Comparison of ENCODE assay signal across 11 cellular contexts in the genomic region with DNA sequence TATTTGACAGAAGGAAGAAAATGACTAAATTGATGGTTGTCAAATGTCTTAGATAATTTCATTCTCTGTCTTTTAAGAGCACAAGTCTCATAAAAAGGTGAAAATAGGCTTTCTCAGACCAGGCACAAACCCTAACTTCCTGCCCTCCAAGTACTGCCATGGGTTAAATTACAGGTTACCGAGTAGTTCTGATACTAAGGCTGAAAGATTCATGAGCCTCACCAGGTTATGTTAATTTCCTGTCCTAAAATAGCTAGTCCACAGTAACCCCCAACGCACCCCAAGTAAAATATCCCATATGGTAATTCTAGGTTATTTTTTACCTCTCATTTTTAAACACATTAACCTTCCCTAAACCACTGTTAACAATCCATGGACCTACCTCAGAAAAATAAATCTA. TPM values are rescaled to one million over a fixed set of nuclear protein-coding genes. Genes with fewer than 3 reads are reported as not detected.
A peak's percentile ranks its signal among the peaks of the same experiment; 100 is the strongest.
DNase-seq lines count a peak whose midpoint lies in the region; ATAC-seq, FAIRE-seq and TF ChIP-seq lines count a peak whose summit lies in the region.
"Had no signal": no experiment of that assay in that cellular context is flagged by ENCODE, and none has a peak within 500 bp of the region (broad histone marks: within the 10 kb centered on the region; RNA-seq: fewer than 3 reads in every experiment).

No MANE protein-coding gene starts in this region.

- H3K27me3 Mint-ChIP-seq in immature natural killer cell (ENCODE audit: low read depth in 3 of 3) = peaks cover 0 to 4% (median 0%) of the 10 kb centered on the region in 3 donors

- no peak for TF ChIP-seq POLR2A in gastrocnemius medialis (IDR thresholded peaks at IDR 0.05)

- peak overlapping the region; percentile 18 to 76 (median 33) for H3K4me3 Mint-ChIP-seq in immature natural killer cell

- no peak overlapping the region for H3K27ac ChIP-seq in gastrocnemius medialis
- H3K27ac ChIP-seq: adrenal gland had no signal

- no peaks in the 10 kb centered on the region for H3K36me3 ChIP-seq in gastrocnemius medialis
- H3K36me3 ChIP-seq: adrenal gland had no signal

- TF ChIP-seq CTCF in gastrocnemius medialis (IDR thresholded peaks at IDR 0.05 in 4 of 5, conservative IDR thresholded peaks at IDR 0.05 in 1 of 5) = no peak

- H3K36me3 Mint-ChIP-seq in immature natural killer cell = no peaks in the 10 kb centered on the region

- peak; percentile 88 for FAIRE-seq in GM18507 (lab: Jason Lieb, UNC)

- in situ Hi-C loops in gastrocnemius medialis (cut with MboI; ENCODE audit: low sequenced_read_pairs in 4 of 4) = no loop called here

- no peak overlapping the region for H3K4me3 ChIP-seq in gastrocnemius medialis
- H3K4me3 ChIP-seq: adrenal gland had no signal

- H3K9me3 Mint-ChIP-seq in immature natural killer cell = no peaks in the 10 kb centered on the region

- peak overlapping the region; percentile 0 to 76 (median 38) for H3K27ac Mint-ChIP-seq in immature natural killer cell

- intact Hi-C loops in gastrocnemius medialis (cut with DNase I; ENCODE audit: low total_unique reads) = no loop called here

- H3K27me3 ChIP-seq in gastrocnemius medialis = no peaks in the 10 kb centered on the region
- H3K27me3 ChIP-seq: adrenal gland had no signal

- no peaks in the 10 kb centered on the region for H3K9me3 ChIP-seq in gastrocnemius medialis
- H3K9me3 ChIP-seq: adrenal gland had no signal

- ATAC-seq in GM21381 (IDR thresholded peaks at IDR 0.05; ENCODE audit: unreplicated experiment) = peak; percentile 83
- ATAC-seq in HG03139 (IDR thresholded peaks at IDR 0.05; ENCODE audit: unreplicated experiment) = peak; percentile 71
- no peak for ATAC-seq in gastrocnemius medialis
- ATAC-seq: esophagus mucosa had no signal

- H3K4me1 ChIP-seq in gastrocnemius medialis = peaks cover 57 to 59% of the 10 kb centered on the region in 2 donors

- no peak for DNase-seq in GM18507 (ENCODE audit: extremely low spot score, insufficient read length, low read depth)
- DNase-seq in immature natural killer cell = no peak
- DNase-seq in gastrocnemius medialis = no peak
- DNase-seq in hippocampal formation (lab: John Stamatoyannopoulos, UW) = no peak
- DNase-seq in dermis blood vessel endothelial cell = no peak
- no peak for DNase-seq in DMS 273 (lab: John Stamatoyannopoulos, UW; ENCODE audit: unreplicated experiment)
- DNase-seq: EL had no signal

- H3K4me1 Mint-ChIP-seq in immature natural killer cell = peaks cover 92 to 98% of the 10 kb centered on the region in 2 donors

RNA-seq across cellular contexts. Expression of gene GSK3B, which starts 42.0 kb away (rescaled TPM):
- polyA plus RNA-seq in immature natural killer cell = 10 to 100 TPM; 11.9 to 26.6 (median 20.0) TPM
- total RNA-seq in gastrocnemius medialis = 10 to 100 TPM; 30.7 to 47.4 (median 35.4) TPM
- 48.0 and 65.3 TPM in 2 replicates for total RNA-seq in dermis blood vessel endothelial cell

Comparison
In these comparisons a context has a peak if more than half of its experiments do, and no peak if none do; other contexts are left out.
1. ATAC-seq: peak in GM21381 (single experiment) and HG03139 (single experiment); none in gastrocnemius medialis (0 of 2).